Comparison of ENCODE assay signal across 13 cellular contexts in genomic region chr11:11081786-11082185, GRCh38.
"Had no signal": no experiment of that assay in that cellular context is flagged by ENCODE, and none has a peak within 500 bp of the region (broad histone marks: within the 10 kb centered on the region; RNA-seq: fewer than 3 reads in every experiment).

No MANE protein-coding gene starts in this region.

- H3K27ac ChIP-seq: breast epithelium, esophagus squamous epithelium, foreskin keratinocyte, heart right ventricle, tibial artery had no signal

- H3K27me3 ChIP-seq: breast epithelium, esophagus squamous epithelium, heart right ventricle, tibial artery had no signal

- H3K36me3 ChIP-seq: breast epithelium, esophagus squamous epithelium, heart right ventricle, tibial artery had no signal

- H3K9me3 Mint-ChIP-seq: activated T-cell treated with anti-CD3 and anti-CD28 coated beads, Interleukin-2, amount 50 U/mL, for 24 hours; naive thymus-derived CD8-positive, alpha-beta T cell had no signal

- H3K27ac Mint-ChIP-seq: activated naive CD8-positive, alpha-beta T cell; activated T-cell treated with anti-CD3 and anti-CD28 coated beads, Interleukin-2, amount 50 U/mL, for 24 hours; naive thymus-derived CD8-positive, alpha-beta T cell had no signal

- H3K4me1 ChIP-seq: breast epithelium, esophagus squamous epithelium, foreskin keratinocyte had no signal

- DNase-seq: activated gamma-delta T cell; activated T-cell treated with anti-CD3 and anti-CD28 coated beads, Interleukin-2, amount 50 U/mL, for 24 hours; esophagus squamous epithelium; foreskin keratinocyte; heart right ventricle; naive thymus-derived CD8-positive, alpha-beta T cell; nucleus accumbens; SIG-M5; stimulated activated CD4-positive, alpha-beta T cell treated with anti-CD3 and anti-CD28 coated beads, Interleukin-15, amount 100 ng/mL, for 24 hours; T-helper 2 cell; tibial artery had no signal

- H3K36me3 Mint-ChIP-seq: activated naive CD8-positive, alpha-beta T cell; naive thymus-derived CD8-positive, alpha-beta T cell had no signal

- H3K27me3 Mint-ChIP-seq: activated T-cell treated with anti-CD3 and anti-CD28 coated beads, Interleukin-2, amount 50 U/mL, for 24 hours had no signal

- H3K4me3 Mint-ChIP-seq: activated naive CD8-positive, alpha-beta T cell; activated T-cell treated with anti-CD3 and anti-CD28 coated beads, Interleukin-2, amount 50 U/mL, for 24 hours; naive thymus-derived CD8-positive, alpha-beta T cell had no signal

- H3K4me3 ChIP-seq: breast epithelium, esophagus squamous epithelium, heart right ventricle, tibial artery had no signal
